25 cellular contexts compared by ENCODE assay signal in genomic region chr14:100150932-100151587, GRCh38. TPM values are rescaled to one million over a fixed set of nuclear protein-coding genes. Genes with fewer than 3 reads are reported as not detected.
A peak's percentile ranks its signal among the peaks of the same experiment; 100 is the strongest.
DNase-seq lines count a peak whose midpoint lies in the region; ATAC-seq, FAIRE-seq and TF ChIP-seq lines count a peak whose summit lies in the region.
"Had no signal": no experiment of that assay in that cellular context is flagged by ENCODE, and none has a peak within 500 bp of the region (broad histone marks: within the 10 kb centered on the region; RNA-seq: fewer than 3 reads in every experiment).

No MANE protein-coding gene starts in this region.

- FAIRE-seq in bronchial epithelial cell (lab: Jason Lieb, UNC) (peak; percentile 47), urothelium cell line (lab: Jason Lieb, UNC) (no peak)
- FAIRE-seq: A549, astrocyte, GM12891, H54, islet of Langerhans had no signal

- peak overlapping the region; percentile 30 for H3K27ac Mint-ChIP-seq in activated CD8-positive, alpha-beta T cell treated with anti-CD3 and anti-CD28 coated beads, Interleukin-2, amount 10 ng/mL, durations not matched to agents 7 days and 5 days
- no peak overlapping the region for H3K27ac Mint-ChIP-seq in activated CD8-positive, alpha-beta T cell treated with anti-CD3 and anti-CD28 coated beads for 36 hours
- H3K27ac Mint-ChIP-seq: natural killer cell treated with Interleukin-12 subunit alpha and Interleukin-12 subunit beta and Interleukin-15 and Interleukin-18, amount 100 ng/mL, for 72 hours had no signal

- H3K4me2 ChIP-seq in mesenchymal stem cell (ENCODE audit: low read length, poor library complexity, severe bottlenecking) = no peak overlapping the region
- H3K4me2 ChIP-seq: A549; BLaER1 treated with 17β-estradiol and CSF1 and Interleukin-3, amounts not matched to agents 10 nM and 100 nM had no signal

- 74% methylated on average over 12 of the region's 12 CpGs for WGBS in mesenchymal stem cell
- 39% methylated on average over 5 of the region's 12 CpGs for WGBS in suprapubic skin

- H3K9me3 Mint-ChIP-seq in activated CD8-positive, alpha-beta T cell treated with anti-CD3 and anti-CD28 coated beads, Interleukin-2, amount 10 ng/mL, durations not matched to agents 7 days and 5 days (ENCODE audit: insufficient read depth) = peaks cover 7% of the 10 kb centered on the region
- H3K9me3 Mint-ChIP-seq in activated CD8-positive, alpha-beta T cell treated with anti-CD3 and anti-CD28 coated beads for 36 hours = peaks cover 4% of the 10 kb centered on the region

- no peaks in the 10 kb centered on the region for H3K27me3 ChIP-seq in bronchial epithelial cell (ENCODE audit: control insufficient read depth, insufficient read depth, low read length)
- peaks cover 0 to 26% of the 10 kb centered on the region in 2 experiments for H3K27me3 ChIP-seq in mesenchymal stem cell (ENCODE audit: control insufficient read depth in 1 of 2, insufficient read depth in 1 of 2, low read length in 2 of 2)
- no peaks in the 10 kb centered on the region for H3K27me3 ChIP-seq in suprapubic skin
- H3K27me3 ChIP-seq: vagina had no signal

- no peak overlapping the region for H3K23ac ChIP-seq in mesenchymal stem cell (ENCODE audit: low read length in 2 of 2)

- no peak overlapping the region for H3K9ac ChIP-seq in mesenchymal stem cell (ENCODE audit: low read length)
- H3K9ac ChIP-seq: BLaER1 treated with 17β-estradiol and CSF1 and Interleukin-3, amounts not matched to agents 10 nM and 100 nM had no signal

- H3K36me3 ChIP-seq in bronchial epithelial cell (ENCODE audit: control insufficient read depth, insufficient read depth, low read length) (no peaks in the 10 kb centered on the region), mesenchymal stem cell (ENCODE audit: control insufficient read depth in 1 of 2, insufficient read depth in 2 of 2, low read depth in 1 of 2, low read length in 2 of 2) (peaks cover 0 to 6% of the 10 kb centered on the region in 2 experiments), suprapubic skin (no peaks in the 10 kb centered on the region)
- H3K36me3 ChIP-seq: BLaER1 treated with 17β-estradiol and CSF1 and Interleukin-3, amounts not matched to agents 10 nM and 100 nM; vagina; WERI-Rb-1 had no signal

- no peak overlapping the region for H3K4me3 ChIP-seq in bronchial epithelial cell (ENCODE audit: low read depth, low read length)
- no peak overlapping the region for H3K4me3 ChIP-seq in mesenchymal stem cell (ENCODE audit: insufficient read depth in 1 of 2, low read depth in 1 of 2, low read length in 2 of 2)
- no peak overlapping the region for H3K4me3 ChIP-seq in suprapubic skin
- H3K4me3 ChIP-seq: A549; BLaER1 treated with 17β-estradiol and CSF1 and Interleukin-3, amounts not matched to agents 10 nM and 100 nM; vagina had no signal

- no peak overlapping the region for H3K18ac ChIP-seq in mesenchymal stem cell (ENCODE audit: low read depth in 1 of 2, low read length in 2 of 2)

- H3K36me3 Mint-ChIP-seq in activated CD8-positive, alpha-beta T cell treated with anti-CD3 and anti-CD28 coated beads, Interleukin-2, amount 10 ng/mL, durations not matched to agents 7 days and 5 days (ENCODE audit: low read depth) = peaks cover 9% of the 10 kb centered on the region
- peaks cover 5% of the 10 kb centered on the region for H3K36me3 Mint-ChIP-seq in activated CD8-positive, alpha-beta T cell treated with anti-CD3 and anti-CD28 coated beads for 36 hours (ENCODE audit: low read depth)
- H3K36me3 Mint-ChIP-seq: natural killer cell treated with Interleukin-12 subunit alpha and Interleukin-12 subunit beta and Interleukin-15 and Interleukin-18, amount 100 ng/mL, for 72 hours; T-cell had no signal

- DNase-seq in activated CD8-positive, alpha-beta T cell treated with anti-CD3 and anti-CD28 coated beads, Interleukin-2, amount 10 ng/mL, durations not matched to agents 7 days and 5 days = no peak
- no peak for DNase-seq in activated CD8-positive, alpha-beta T cell treated with anti-CD3 and anti-CD28 coated beads for 36 hours
- DNase-seq in bronchial epithelial cell (ENCODE audit: low read depth) = peak; percentile 61
- DNase-seq in mesenchymal stem cell = no peak
- no peak for DNase-seq in suprapubic skin (ENCODE audit: low spot score in 2 of 2)
- no peak for DNase-seq in urothelium cell line (ENCODE audit: low spot score)
- DNase-seq in EL = no peak
- no peak for DNase-seq in NCI-H345 treated with DMSO at 0.1 percent for 48 hours (lab: John Stamatoyannopoulos, UW; ENCODE audit: unreplicated experiment)
- DNase-seq: activated CD4-positive, alpha-beta T cell treated with anti-CD3 and anti-CD28 coated beads, Interleukin-2, amount 50 U/mL, for 48 hours; activated naive CD4-positive, alpha-beta T cell; hippocampal formation; NCI-H345; stimulated activated naive CD8-positive, alpha-beta T cell treated with anti-CD3 and anti-CD28 coated beads, Interleukin-15, amount 100 ng/mL, for 72 hours; T-cell; WERI-Rb-1 had no signal

- no peak overlapping the region for H2BK120ac ChIP-seq in mesenchymal stem cell (ENCODE audit: low read depth, low read length)

- no peak overlapping the region for H3K14ac ChIP-seq in mesenchymal stem cell (ENCODE audit: low read length in 2 of 2)

- TF ChIP-seq EP300 in suprapubic skin (IDR thresholded peaks at IDR 0.05) = no peak

- ATAC-seq in activated CD8-positive, alpha-beta T cell treated with anti-CD3 and anti-CD28 coated beads, Interleukin-2, amount 10 ng/mL, durations not matched to agents 7 days and 5 days = no peak
- ATAC-seq in activated CD8-positive, alpha-beta T cell treated with anti-CD3 and anti-CD28 coated beads for 36 hours = no peak
- ATAC-seq: A549; natural killer cell treated with Interleukin-12 subunit alpha and Interleukin-12 subunit beta and Interleukin-15 and Interleukin-18, amount 100 ng/mL, for 72 hours; stimulated activated naive CD8-positive, alpha-beta T cell treated with anti-CD3 and anti-CD28 coated beads, Interleukin-15, amount 100 ng/mL, for 72 hours; T-cell had no signal

- CTCF ChIA-PET in activated CD8-positive, alpha-beta T cell treated with anti-CD3 and anti-CD28 coated beads, Interleukin-2, amount 10 ng/mL, durations not matched to agents 7 days and 5 days (lab: Charles Lee) = interaction anchor here (1.6 kb wide), 1 partner anchor 42 kb away, joined by 9 read pairs; no protein-coding TSS in a partner anchor
- CTCF ChIA-PET in activated CD8-positive, alpha-beta T cell treated with anti-CD3 and anti-CD28 coated beads for 36 hours (lab: Charles Lee) = interaction anchor here (1.6 kb wide), 1 partner anchor 42 kb away, joined by 7 read pairs; no protein-coding TSS in a partner anchor

- no peaks in the 10 kb centered on the region for H3K79me1 ChIP-seq in mesenchymal stem cell (replicated peaks; ENCODE audit: low read length, poor library complexity, severe bottlenecking)

- intact Hi-C loops in activated CD8-positive, alpha-beta T cell treated with anti-CD3 and anti-CD28 coated beads for 36 hours (cut with micrococcal nuclease) = no loop called here

- no peak for TF ChIP-seq POLR2A in suprapubic skin (IDR thresholded peaks at IDR 0.05)

- no peak overlapping the region for H2BK5ac ChIP-seq in mesenchymal stem cell (ENCODE audit: low read depth, low read length, poor library complexity, severe bottlenecking)

- H2BK15ac ChIP-seq in mesenchymal stem cell (ENCODE audit: low read depth, poor library complexity, severe bottlenecking) = no peak overlapping the region

- POLR2A ChIA-PET in activated CD8-positive, alpha-beta T cell treated with anti-CD3 and anti-CD28 coated beads, Interleukin-2, amount 10 ng/mL, durations not matched to agents 7 days and 5 days (lab: Charles Lee) = interaction anchor here (0.6 to 1.0 kb wide), 3 partner anchors 8 to 116 kb away, joined by 3 read pairs; no protein-coding TSS in a partner anchor
- POLR2A ChIA-PET in activated CD8-positive, alpha-beta T cell treated with anti-CD3 and anti-CD28 coated beads for 36 hours (lab: Charles Lee) = interaction anchor here (0.6 to 1.2 kb wide), 4 partner anchors 8 to 170 kb away, joined by 3 read pairs; no protein-coding TSS in a partner anchor

- no peak overlapping the region for H3K4me3 Mint-ChIP-seq in activated CD8-positive, alpha-beta T cell treated with anti-CD3 and anti-CD28 coated beads, Interleukin-2, amount 10 ng/mL, durations not matched to agents 7 days and 5 days
- no peak overlapping the region for H3K4me3 Mint-ChIP-seq in activated CD8-positive, alpha-beta T cell treated with anti-CD3 and anti-CD28 coated beads for 36 hours
- H3K4me3 Mint-ChIP-seq: natural killer cell treated with Interleukin-12 subunit alpha and Interleukin-12 subunit beta and Interleukin-15 and Interleukin-18, amount 100 ng/mL, for 72 hours; T-cell had no signal

- H4K8ac ChIP-seq in mesenchymal stem cell (ENCODE audit: low read length) = no peak overlapping the region

- H3K9me3 ChIP-seq in mesenchymal stem cell (ENCODE audit: control insufficient read depth, low read length) (peaks cover 11% of the 10 kb centered on the region), suprapubic skin (no peaks in the 10 kb centered on the region)
- H3K9me3 ChIP-seq: vagina had no signal

- peak overlapping the region; percentile 5 for H4K91ac ChIP-seq in mesenchymal stem cell (ENCODE audit: low read length)

- peaks cover 28% of the 10 kb centered on the region for H3K4me1 Mint-ChIP-seq in activated CD8-positive, alpha-beta T cell treated with anti-CD3 and anti-CD28 coated beads, Interleukin-2, amount 10 ng/mL, durations not matched to agents 7 days and 5 days (ENCODE audit: low read depth)
- H3K4me1 Mint-ChIP-seq in activated CD8-positive, alpha-beta T cell treated with anti-CD3 and anti-CD28 coated beads for 36 hours (ENCODE audit: low read depth) = peaks cover 15% of the 10 kb centered on the region

- no peak overlapping the region for H3K4ac ChIP-seq in mesenchymal stem cell (ENCODE audit: low read depth in 1 of 2, low read length in 2 of 2)

- TF ChIP-seq CTCF in activated CD8-positive, alpha-beta T cell treated with anti-CD3 and anti-CD28 coated beads for 36 hours (IDR thresholded peaks at IDR 0.05) = no peak
- TF ChIP-seq CTCF in bronchial epithelial cell (IDR thresholded peaks at IDR 0.05; ENCODE audit: insufficient read depth, low read length, severe bottlenecking) = no peak
- TF ChIP-seq CTCF in suprapubic skin (IDR thresholded peaks at IDR 0.05) = no peak

- no peak overlapping the region for H2AK5ac ChIP-seq in mesenchymal stem cell (ENCODE audit: low read length, severe bottlenecking)

- H3K27ac ChIP-seq in mesenchymal stem cell (ENCODE audit: low read length, poor library complexity, severe bottlenecking) (no peak overlapping the region), suprapubic skin (peak overlapping the region; percentile 12)
- H3K27ac ChIP-seq: A549; BLaER1 treated with 17β-estradiol and CSF1 and Interleukin-3, amounts not matched to agents 10 nM and 100 nM; HL-60; vagina; WERI-Rb-1 had no signal

- H2BK12ac ChIP-seq in mesenchymal stem cell (ENCODE audit: low read length in 2 of 2) = no peak overlapping the region

- peaks cover 3% of the 10 kb centered on the region for H3K27me3 Mint-ChIP-seq in activated CD8-positive, alpha-beta T cell treated with anti-CD3 and anti-CD28 coated beads, Interleukin-2, amount 10 ng/mL, durations not matched to agents 7 days and 5 days (ENCODE audit: low read depth)
- no peaks in the 10 kb centered on the region for H3K27me3 Mint-ChIP-seq in activated CD8-positive, alpha-beta T cell treated with anti-CD3 and anti-CD28 coated beads for 36 hours
- H3K27me3 Mint-ChIP-seq: natural killer cell treated with Interleukin-12 subunit alpha and Interleukin-12 subunit beta and Interleukin-15 and Interleukin-18, amount 100 ng/mL, for 72 hours; stimulated activated naive CD8-positive, alpha-beta T cell treated with anti-CD3 and anti-CD28 coated beads, Interleukin-15, amount 100 ng/mL, for 72 hours had no signal

- H3K4me1 ChIP-seq in mesenchymal stem cell (ENCODE audit: control insufficient read depth, insufficient read depth, low read depth, low read length) (peaks cover 3% of the 10 kb centered on the region), suprapubic skin (peaks cover 63% of the 10 kb centered on the region)

- H2AFZ ChIP-seq in mesenchymal stem cell (ENCODE audit: low read depth, low read length) = no peak overlapping the region

RNA-seq across cellular contexts. Expression of gene DEGS2, which starts 8.4 kb away (rescaled TPM):
- total RNA-seq in activated CD8-positive, alpha-beta T cell treated with anti-CD3 and anti-CD28 coated beads, Interleukin-2, amount 10 ng/mL, durations not matched to agents 7 days and 5 days = under 1 TPM; 0.05 to 0.39 TPM
- total RNA-seq in activated CD8-positive, alpha-beta T cell treated with anti-CD3 and anti-CD28 coated beads for 36 hours = 1 to 10 TPM; 2.6 to 3.1 TPM
- total RNA-seq in bronchial epithelial cell = 0.53 and 9.7 TPM in 2 replicates
- not detected for polyA plus RNA-seq in mesenchymal stem cell (2013, experiment 1 of 2)
- not detected for polyA plus RNA-seq in mesenchymal stem cell (2013, experiment 2 of 2)
- total RNA-seq in suprapubic skin = 100 to 1,000 TPM in 3 of 4 donors, 10 to 100 TPM in 1; 78.9 to 130 (median 108) TPM
- total RNA-seq: astrocyte, fibroblast of villous mesenchyme had no signal
